Comparison of ENCODE assay signal across 2 cellular contexts in the genomic region with DNA sequence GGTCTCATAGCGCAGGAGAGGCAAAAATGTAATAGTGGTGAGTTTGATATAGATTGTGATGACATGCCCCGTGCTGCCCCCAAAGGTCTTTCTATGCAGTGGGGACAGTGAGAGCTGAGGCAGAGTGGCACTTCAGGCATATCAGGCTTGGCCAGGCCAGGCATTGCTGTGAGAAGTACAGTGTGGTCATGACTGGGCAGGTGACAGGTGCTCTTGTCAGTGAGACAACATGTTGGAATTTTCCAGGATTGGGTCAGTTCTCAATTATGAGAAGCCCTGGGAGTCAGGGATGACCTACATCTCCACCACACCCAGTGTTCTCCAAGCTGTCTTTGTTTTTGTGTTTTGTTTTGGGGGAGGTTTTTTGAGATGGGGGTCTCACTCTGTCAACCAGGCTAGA.
A peak's percentile ranks its signal among the peaks of the same experiment; 100 is the strongest.
TF ChIP-seq lines count a peak whose summit lies in the region.

No MANE protein-coding gene starts in this region.

TF ChIP-seq in K562, 482 proteins besides CTCF, POLR2A, EP300 and RAD21:
- TF ChIP-seq, protein P1, sequence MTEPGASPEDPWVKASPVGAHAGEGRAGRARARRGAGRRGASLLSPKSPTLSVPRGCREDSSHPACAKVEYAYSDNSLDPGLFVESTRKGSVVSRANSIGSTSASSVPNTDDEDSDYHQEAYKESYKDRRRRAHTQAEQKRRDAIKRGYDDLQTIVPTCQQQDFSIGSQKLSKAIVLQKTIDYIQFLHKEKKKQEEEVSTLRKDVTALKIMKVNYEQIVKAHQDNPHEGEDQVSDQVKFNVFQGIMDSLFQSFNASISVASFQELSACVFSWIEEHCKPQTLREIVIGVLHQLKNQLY (CRISPR knock-in tag; conservative IDR thresholded peaks at IDR 0.05), result peak in 1 of 2 experiments; percentile 73; a peak in 1 of 4 replicates
- no peak for TF ChIP-seq ZNF280A (IDR thresholded peaks at IDR 0.05; ENCODE audit: low read depth, partially characterized antibody)

TF ChIP-seq in WTC11, 78 proteins besides CTCF, POLR2A, EP300 and RAD21:
- TF ChIP-seq ZNF416 (CRISPR knock-in tag; IDR thresholded peaks at IDR 0.05), result no peak
- no peak for TF ChIP-seq FOXP1 (CRISPR knock-in tag; IDR thresholded peaks at IDR 0.05; ENCODE audit: borderline replicate concordance)
- no peak for TF ChIP-seq MXD4 (CRISPR knock-in tag; IDR thresholded peaks at IDR 0.05; ENCODE audit: borderline replicate concordance)
- TF ChIP-seq ZNF121 (CRISPR knock-in tag; IDR thresholded peaks at IDR 0.05), result no peak
- TF ChIP-seq HMGA2 (CRISPR knock-in tag; IDR thresholded peaks at IDR 0.05), result no peak
- TF ChIP-seq CREM (CRISPR knock-in tag; IDR thresholded peaks at IDR 0.05), result no peak
- TF ChIP-seq ARID4B (CRISPR knock-in tag; IDR thresholded peaks at IDR 0.05; ENCODE audit: borderline replicate concordance), result no peak
- TF ChIP-seq E2F4 (CRISPR knock-in tag; IDR thresholded peaks at IDR 0.05; ENCODE audit: borderline replicate concordance, low read depth), result no peak
- no peak for TF ChIP-seq FOXK1 (CRISPR knock-in tag; IDR thresholded peaks at IDR 0.05)
- TF ChIP-seq, protein P2, sequence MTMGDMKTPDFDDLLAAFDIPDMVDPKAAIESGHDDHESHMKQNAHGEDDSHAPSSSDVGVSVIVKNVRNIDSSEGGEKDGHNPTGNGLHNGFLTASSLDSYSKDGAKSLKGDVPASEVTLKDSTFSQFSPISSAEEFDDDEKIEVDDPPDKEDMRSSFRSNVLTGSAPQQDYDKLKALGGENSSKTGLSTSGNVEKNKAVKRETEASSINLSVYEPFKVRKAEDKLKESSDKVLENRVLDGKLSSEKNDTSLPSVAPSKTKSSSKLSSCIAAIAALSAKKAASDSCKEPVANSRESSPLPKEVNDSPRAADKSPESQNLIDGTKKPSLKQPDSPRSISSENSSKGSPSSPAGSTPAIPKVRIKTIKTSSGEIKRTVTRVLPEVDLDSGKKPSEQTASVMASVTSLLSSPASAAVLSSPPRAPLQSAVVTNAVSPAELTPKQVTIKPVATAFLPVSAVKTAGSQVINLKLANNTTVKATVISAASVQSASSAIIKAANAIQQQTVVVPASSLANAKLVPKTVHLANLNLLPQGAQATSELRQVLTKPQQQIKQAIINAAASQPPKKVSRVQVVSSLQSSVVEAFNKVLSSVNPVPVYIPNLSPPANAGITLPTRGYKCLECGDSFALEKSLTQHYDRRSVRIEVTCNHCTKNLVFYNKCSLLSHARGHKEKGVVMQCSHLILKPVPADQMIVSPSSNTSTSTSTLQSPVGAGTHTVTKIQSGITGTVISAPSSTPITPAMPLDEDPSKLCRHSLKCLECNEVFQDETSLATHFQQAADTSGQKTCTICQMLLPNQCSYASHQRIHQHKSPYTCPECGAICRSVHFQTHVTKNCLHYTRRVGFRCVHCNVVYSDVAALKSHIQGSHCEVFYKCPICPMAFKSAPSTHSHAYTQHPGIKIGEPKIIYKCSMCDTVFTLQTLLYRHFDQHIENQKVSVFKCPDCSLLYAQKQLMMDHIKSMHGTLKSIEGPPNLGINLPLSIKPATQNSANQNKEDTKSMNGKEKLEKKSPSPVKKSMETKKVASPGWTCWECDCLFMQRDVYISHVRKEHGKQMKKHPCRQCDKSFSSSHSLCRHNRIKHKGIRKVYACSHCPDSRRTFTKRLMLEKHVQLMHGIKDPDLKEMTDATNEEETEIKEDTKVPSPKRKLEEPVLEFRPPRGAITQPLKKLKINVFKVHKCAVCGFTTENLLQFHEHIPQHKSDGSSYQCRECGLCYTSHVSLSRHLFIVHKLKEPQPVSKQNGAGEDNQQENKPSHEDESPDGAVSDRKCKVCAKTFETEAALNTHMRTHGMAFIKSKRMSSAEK (CRISPR knock-in tag; IDR thresholded peaks at IDR 0.05; ENCODE audit: borderline replicate concordance), result no peak
- TF ChIP-seq ZBTB21 (CRISPR knock-in tag; IDR thresholded peaks at IDR 0.05; ENCODE audit: borderline replicate concordance), result no peak
- no peak for TF ChIP-seq NFATC4 (CRISPR knock-in tag; IDR thresholded peaks at IDR 0.05)
- TF ChIP-seq IRF1 (CRISPR knock-in tag; IDR thresholded peaks at IDR 0.05), result no peak
- TF ChIP-seq SMAD4 (CRISPR knock-in tag; IDR thresholded peaks at IDR 0.05), result no peak
- TF ChIP-seq NR3C1 (CRISPR knock-in tag; conservative IDR thresholded peaks at IDR 0.05; ENCODE audit: low read depth), result no peak
- TF ChIP-seq ZNF232 (CRISPR knock-in tag; IDR thresholded peaks at IDR 0.05), result no peak
TF ChIP-seq in WTC11: peak in this region for 0.
